22 cellular contexts compared by ENCODE assay signal in the genomic region with DNA sequence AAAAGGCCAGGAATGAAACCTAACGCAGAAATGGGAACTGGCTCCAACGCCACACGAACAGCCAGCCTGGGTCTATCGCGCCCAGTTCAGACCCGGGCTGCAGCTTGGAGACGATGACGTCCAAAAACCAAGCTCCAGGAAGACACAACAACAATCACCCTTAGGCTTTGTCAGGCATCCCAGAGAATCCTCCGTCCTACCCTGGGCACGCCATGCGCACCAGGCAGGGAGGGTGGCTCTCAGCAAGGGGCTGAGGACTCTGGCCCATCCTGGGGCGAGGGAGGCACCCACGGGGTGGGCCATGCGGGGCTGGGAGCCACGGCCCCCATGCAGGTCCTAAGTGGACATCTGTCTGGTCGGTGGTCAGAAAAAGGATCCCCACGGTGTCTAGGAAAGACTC. TPM values are rescaled to one million over a fixed set of nuclear protein-coding genes. Genes with fewer than 3 reads are reported as not detected.
A peak's percentile ranks its signal among the peaks of the same experiment; 100 is the strongest.
DNase-seq lines count a peak whose midpoint lies in the region; ATAC-seq and TF ChIP-seq lines count a peak whose summit lies in the region.
"Had no signal": no experiment of that assay in that cellular context is flagged by ENCODE, and none has a peak within 500 bp of the region (broad histone marks: within the 10 kb centered on the region; RNA-seq: fewer than 3 reads in every experiment).

No MANE protein-coding gene starts in this region.

- peaks cover 83 to 92% of the 10 kb centered on the region in 2 donors for H3K4me1 Mint-ChIP-seq in immature natural killer cell

- CTCF ChIA-PET in Panc1 (lab: Charles Lee): no interaction called here

- H3K9me3 Mint-ChIP-seq in immature natural killer cell: peaks cover 0 to 3% (median 0%) of the 10 kb centered on the region in 6 donors

- no peak for ATAC-seq in Right ventricle myocardium superior (ENCODE audit: poor library complexity)
- peak; percentile 17; the same call in 1 of the 2 replicates for ATAC-seq in Panc1
- no peak for ATAC-seq in HG03039 (IDR thresholded peaks at IDR 0.05; ENCODE audit: unreplicated experiment)
- ATAC-seq: left lung had no signal

- H3K4me1 ChIP-seq in right atrium auricular region (peaks cover 0 to 62% of the 10 kb centered on the region in 2 donors), Panc1 (ENCODE audit: control insufficient read depth, insufficient read depth, low read length) (peaks cover 66% of the 10 kb centered on the region), spleen (peaks cover 49 to 92% (median 85%) of the 10 kb centered on the region in 6 donors)

- TF ChIP-seq CTCF in right atrium auricular region (IDR thresholded peaks at IDR 0.05): no peak
- no peak for TF ChIP-seq CTCF in Panc1 (IDR thresholded peaks at IDR 0.05)
- no peak for TF ChIP-seq CTCF in spleen (IDR thresholded peaks at IDR 0.05 in 8 of 11, conservative IDR thresholded peaks at IDR 0.05 in 3 of 11)

- no peak for TF ChIP-seq POLR2A in spleen (IDR thresholded peaks at IDR 0.05)

- peaks cover 11 to 23% (median 18%) of the 10 kb centered on the region in 3 donors for H3K36me3 Mint-ChIP-seq in immature natural killer cell

- DNase-seq in Right ventricle myocardium superior: peak; percentile 33
- no peak for DNase-seq in right atrium auricular region (ENCODE audit: low spot score)
- no peak for DNase-seq in Panc1 (ENCODE audit: low read depth, low spot score)
- peak in 1 of 3 donors; percentile 0 for DNase-seq in immature natural killer cell
- DNase-seq in spleen: no peak
- DNase-seq in NCI-H524 (lab: John Stamatoyannopoulos, UW): no peak
- no peak for DNase-seq in stimulated activated CD4-positive, alpha-beta T cell treated with anti-CD3 and anti-CD28 coated beads, Interleukin-4, amount 100 ng/mL, for 1 hour
- DNase-seq: activated CD4-positive, alpha-beta T cell treated with anti-CD3 and anti-CD28 coated beads for 1 hour; adrenal gland; DMS 273 treated with DMSO at 0.1 percent for 48 hours; GDM1; Kasumi-1; NCI-H1105; NCI-H69; sigmoid colon had no signal

- H3K27me3 Mint-ChIP-seq in immature natural killer cell (ENCODE audit: low read depth in 3 of 3): peaks cover 39 to 62% (median 42%) of the 10 kb centered on the region in 3 donors

- H3K36me3 ChIP-seq in right atrium auricular region (no peaks in the 10 kb centered on the region), Panc1 (ENCODE audit: control insufficient read depth, insufficient read depth, low read length) (no peaks in the 10 kb centered on the region), spleen (peaks cover 0 to 5% (median 0%) of the 10 kb centered on the region in 6 donors)
- H3K36me3 ChIP-seq: adrenal gland, esophagus muscularis mucosa, left lung, sigmoid colon, suprapubic skin had no signal

- intact Hi-C loops in Right ventricle myocardium superior (cut with DNase I): no loop called here
- intact Hi-C loops in Panc1 (cut with micrococcal nuclease; ENCODE audit: unreplicated experiment): no loop called here
- intact Hi-C loops in spleen (cut with DNase I; ENCODE audit: low total_unique reads): no loop called here

- H3K4me3 ChIP-seq in right atrium auricular region (no peak overlapping the region), Panc1 (ENCODE audit: low read depth in 2 of 2, low read length in 2 of 2) (peak overlapping the region; percentile 13 to 43; a peak in 3 of 4 replicates), spleen (no peak overlapping the region)
- H3K4me3 ChIP-seq: adrenal gland, esophagus muscularis mucosa, left lung, sigmoid colon, suprapubic skin had no signal

- 79 to 86% (median 83%) methylated on average over 15 to 17 of the region's 17 CpGs for WGBS in spleen, 5 donors

- H3K27ac Mint-ChIP-seq in immature natural killer cell: peak overlapping the region; percentile 75 to 98 (median 95)

- BruUV-seq in Panc1 (replicated peaks; lab: Mats Ljungman, UMichigan): no TSS peak

- H3K27me3 ChIP-seq in right atrium auricular region: no peaks in the 10 kb centered on the region
- no peaks in the 10 kb centered on the region for H3K27me3 ChIP-seq in Panc1 (ENCODE audit: control insufficient read depth, insufficient read depth, low read length)
- no peaks in the 10 kb centered on the region for H3K27me3 ChIP-seq in spleen (replicated peaks in 1 of 7)
- H3K27me3 ChIP-seq: esophagus muscularis mucosa, left lung, sigmoid colon, suprapubic skin had no signal

- H3K27ac ChIP-seq in right atrium auricular region (peak overlapping the region in 1 of 2 donors; percentile 35), Panc1 (ENCODE audit: low read length) (peak overlapping the region; percentile 98), spleen (peak overlapping the region in 5 of 8 donors; percentile 1 to 64 (median 49))
- H3K27ac ChIP-seq: adrenal gland, left lung, suprapubic skin had no signal

- H3K9me3 ChIP-seq in right atrium auricular region: no peaks in the 10 kb centered on the region
- no peaks in the 10 kb centered on the region for H3K9me3 ChIP-seq in Panc1 (ENCODE audit: control insufficient read depth, insufficient read depth, low read depth, low read length)
- no peaks in the 10 kb centered on the region for H3K9me3 ChIP-seq in spleen
- H3K9me3 ChIP-seq: adrenal gland, esophagus muscularis mucosa, left lung, sigmoid colon, suprapubic skin had no signal

- in situ Hi-C loops in Panc1 (cut with HindIII; ENCODE audit: low pct_unique_long_range_greater_than_20kb, low sequenced_read_pairs): no loop called here

- H3K4me3 Mint-ChIP-seq in immature natural killer cell: peak overlapping the region; percentile 65 to 76 (median 68)

- POLR2A ChIA-PET in Panc1 (lab: Charles Lee): no interaction called here

RNA-seq across cellular contexts. Expression of a gene that starts 9.0 kb away (rescaled TPM):
- 11.2 TPM for total RNA-seq in Right ventricle myocardium superior
- 10 to 100 TPM; 10.2 to 13.2 TPM for total RNA-seq in right atrium auricular region
- 33.7 TPM for total RNA-seq in Panc1 (2021; ENCODE audit: unreplicated experiment)
- polyA plus RNA-seq in Panc1 (2012; ENCODE audit: insufficient read length): 38.4 TPM
- polyA plus RNA-seq in immature natural killer cell: 100 to 1,000 TPM in 1 of 3 donors, 10 to 100 TPM in 2; 37.4 to 153 (median 64.8) TPM
- total RNA-seq in spleen: 10 to 100 TPM; 35.9 to 52.8 (median 52.0) TPM
- polyA plus RNA-seq in spleen: 10 to 100 TPM; 11.7 to 17.2 (median 12.1) TPM

RNA-seq across cellular contexts. Expression of a gene that starts 55.6 kb away (rescaled TPM):
- total RNA-seq in Right ventricle myocardium superior (not detected), right atrium auricular region (not detected), Panc1 (2021; ENCODE audit: unreplicated experiment) (not detected), spleen (not detected)
- not detected for polyA plus RNA-seq in Panc1 (2012; ENCODE audit: insufficient read length)
- polyA plus RNA-seq in immature natural killer cell (1 to 10 TPM in 1 of 3 donors, under 1 TPM in 2; 0.40 to 1.0 (median 0.44) TPM), spleen (under 1 TPM in 1 of 3 donors, not detected in 2; 0.05 TPM)
- total RNA-seq: adrenal gland, esophagus muscularis mucosa, glomerular endothelial cell, osteoblast, sigmoid colon, SK-MEL-5, suprapubic skin had no signal
- polyA plus RNA-seq: adrenal gland had no signal

Comparison
In these comparisons a context has a peak if more than half of its experiments do, and no peak if none do; other contexts are left out.
1. H3K4me3 ChIP-seq: peak in Panc1 (2 of 2); none in right atrium auricular region (0 of 2) and spleen (0 of 8).